ENCODE assay signal across 1 cellular context in genomic region chr2:95386031-95386430, GRCh38.
TF ChIP-seq lines count a peak whose summit lies in the region.

No MANE protein-coding gene starts in this region.

TF ChIP-seq in H1, 55 proteins besides CTCF, POLR2A, EP300 and RAD21:
- TF ChIP-seq, protein P1, sequence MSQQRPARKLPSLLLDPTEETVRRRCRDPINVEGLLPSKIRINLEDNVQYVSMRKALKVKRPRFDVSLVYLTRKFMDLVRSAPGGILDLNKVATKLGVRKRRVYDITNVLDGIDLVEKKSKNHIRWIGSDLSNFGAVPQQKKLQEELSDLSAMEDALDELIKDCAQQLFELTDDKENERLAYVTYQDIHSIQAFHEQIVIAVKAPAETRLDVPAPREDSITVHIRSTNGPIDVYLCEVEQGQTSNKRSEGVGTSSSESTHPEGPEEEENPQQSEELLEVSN (IDR thresholded peaks at IDR 0.05) = no peak
- TF ChIP-seq RFX5 (IDR thresholded peaks at IDR 0.05; ENCODE audit: borderline replicate concordance, low read depth, low read length) = no peak
- no peak for TF ChIP-seq NANOG (IDR thresholded peaks at IDR 0.05; ENCODE audit: insufficient read depth, low read depth, low read length, poor library complexity, severe bottlenecking)
- TF ChIP-seq KDM4A (IDR thresholded peaks at IDR 0.05; ENCODE audit: low read depth, low read length, severe bottlenecking) = no peak
- no peak for TF ChIP-seq SIRT6 (IDR thresholded peaks at IDR 0.05; ENCODE audit: low read length)
- no peak for TF ChIP-seq SP4 (IDR thresholded peaks at IDR 0.05; ENCODE audit: low read length)
- TF ChIP-seq FOSL1 (IDR thresholded peaks at IDR 0.05; ENCODE audit: insufficient read depth, low read depth, low read length) = no peak
- TF ChIP-seq JUND (IDR thresholded peaks at IDR 0.05; ENCODE audit: low read length) = no peak
- no peak for TF ChIP-seq TCF12 (IDR thresholded peaks at IDR 0.05; ENCODE audit: low read depth, low read length)
- no peak for TF ChIP-seq SUZ12 (IDR thresholded peaks at IDR 0.05; ENCODE audit: low read length)
- TF ChIP-seq SP2 (IDR thresholded peaks at IDR 0.05; ENCODE audit: low read length) = no peak
- no peak for TF ChIP-seq GTF2F1 (IDR thresholded peaks at IDR 0.05; ENCODE audit: borderline replicate concordance, low read depth, low read length)
